ENCODE assay signal across 18 cellular contexts in genomic region chr2:159608108-159608507, GRCh38.
"Had no signal": no experiment of that assay in that cellular context is flagged by ENCODE, and none has a peak within 500 bp of the region (broad histone marks: within the 10 kb centered on the region; RNA-seq: fewer than 3 reads in every experiment).

No MANE protein-coding gene starts in this region.

- H3K4me3 ChIP-seq: SJSA1, SK-N-MC had no signal

- DNase-seq: KBM-7, NCI-H1048, NCI-H1105, NCI-H146, NCI-H1694 treated with DMSO at 0.1 percent for 48 hours, NCI-H1930, NCI-H2081, NCI-H2107, NCI-H2227 treated with DMSO at 0.1 percent for 48 hours, NCI-H510A, NCI-H524 treated with DMSO at 0.1 percent for 48 hours, NCI-H69, NCI-H774, Right ventricle myocardium superior, RPMI8226, SIG-M5 had no signal

- H3K27ac ChIP-seq: SJSA1, SK-N-MC had no signal

- H3K4me1 ChIP-seq: SJSA1 had no signal

- H3K36me3 ChIP-seq: SJSA1 had no signal

- H3K27me3 ChIP-seq: SJSA1 had no signal

- H3K9me3 ChIP-seq: SJSA1 had no signal
